In genomic region chr7:1431644-1432380, GRCh38 we compare ENCODE assay signal across 13 cellular contexts. TPM values are rescaled to one million over a fixed set of nuclear protein-coding genes. Genes with fewer than 3 reads are reported as not detected.
DNase-seq lines count a peak whose midpoint lies in the region; ATAC-seq lines count a peak whose summit lies in the region.
"Had no signal": no experiment of that assay in that cellular context is flagged by ENCODE, and none has a peak within 500 bp of the region (broad histone marks: within the 10 kb centered on the region; RNA-seq: fewer than 3 reads in every experiment).

No MANE protein-coding gene starts in this region.

- peak; percentile 20 for ATAC-seq in activated CD8-positive, alpha-beta memory T cell treated with anti-CD3 and anti-CD28 coated beads, Interleukin-2, amount 10 ng/mL, durations not matched to agents 7 days and 5 days
- peak; percentile 35 for ATAC-seq in sciatic nerve
- no peak for ATAC-seq in GM18907 (IDR thresholded peaks at IDR 0.05; ENCODE audit: unreplicated experiment)
- no peak for ATAC-seq in HG02610 (IDR thresholded peaks at IDR 0.05; ENCODE audit: unreplicated experiment)

- no peak overlapping the region for H3K27ac Mint-ChIP-seq in activated CD8-positive, alpha-beta memory T cell treated with anti-CD3 and anti-CD28 coated beads, Interleukin-2, amount 10 ng/mL, durations not matched to agents 7 days and 5 days
- H3K27ac Mint-ChIP-seq: stimulated activated naive CD8-positive, alpha-beta T cell treated with anti-CD3 and anti-CD28 coated beads, Interleukin-15, Interleukin-2, amounts not matched to agents 100 ng/mL and 50 ng/mL, for 24 hours; T-helper 2 cell treated with Interferon-gamma antibody and Interleukin-4, amounts not matched to agents 5 μg/mL and 100 μg/mL, for 36 hours had no signal

- no peaks in the 10 kb centered on the region for H3K36me3 Mint-ChIP-seq in activated CD8-positive, alpha-beta memory T cell treated with anti-CD3 and anti-CD28 coated beads, Interleukin-2, amount 10 ng/mL, durations not matched to agents 7 days and 5 days
- H3K36me3 Mint-ChIP-seq: CD8-positive, alpha-beta memory T cell had no signal

- peaks cover 2% of the 10 kb centered on the region for H3K4me1 Mint-ChIP-seq in activated CD8-positive, alpha-beta memory T cell treated with anti-CD3 and anti-CD28 coated beads, Interleukin-2, amount 10 ng/mL, durations not matched to agents 7 days and 5 days

- no peaks in the 10 kb centered on the region for H3K9me3 Mint-ChIP-seq in activated CD8-positive, alpha-beta memory T cell treated with anti-CD3 and anti-CD28 coated beads, Interleukin-2, amount 10 ng/mL, durations not matched to agents 7 days and 5 days (ENCODE audit: low read depth)
- H3K9me3 Mint-ChIP-seq: CD8-positive, alpha-beta memory T cell; stimulated activated naive CD8-positive, alpha-beta T cell treated with anti-CD3 and anti-CD28 coated beads, Interleukin-15, Interleukin-2, amounts not matched to agents 100 ng/mL and 50 ng/mL, for 24 hours; T-helper 2 cell treated with Interferon-gamma antibody and Interleukin-4, amounts not matched to agents 5 μg/mL and 100 μg/mL, for 36 hours had no signal

- H3K27me3 Mint-ChIP-seq in activated CD8-positive, alpha-beta memory T cell treated with anti-CD3 and anti-CD28 coated beads, Interleukin-2, amount 10 ng/mL, durations not matched to agents 7 days and 5 days, result peaks cover 5% of the 10 kb centered on the region

- H3K4me3 Mint-ChIP-seq in activated CD8-positive, alpha-beta memory T cell treated with anti-CD3 and anti-CD28 coated beads, Interleukin-2, amount 10 ng/mL, durations not matched to agents 7 days and 5 days, result no peak overlapping the region
- H3K4me3 Mint-ChIP-seq: stimulated activated naive CD8-positive, alpha-beta T cell treated with anti-CD3 and anti-CD28 coated beads, Interleukin-15, Interleukin-2, amounts not matched to agents 100 ng/mL and 50 ng/mL, for 24 hours; T-helper 2 cell treated with Interferon-gamma antibody and Interleukin-4, amounts not matched to agents 5 μg/mL and 100 μg/mL, for 36 hours had no signal

- intact Hi-C loops in sciatic nerve (cut with DNase I), result no loop called here

- CTCF ChIA-PET in activated CD8-positive, alpha-beta memory T cell treated with anti-CD3 and anti-CD28 coated beads, Interleukin-2, amount 10 ng/mL, durations not matched to agents 7 days and 5 days (lab: Charles Lee), result interaction anchor here (0.6 to 3.3 kb wide), 19 partner anchors 9 to 239 kb away, joined by 3 to 28 read pairs (median 5); no protein-coding TSS in a partner anchor

- DNase-seq in activated CD8-positive, alpha-beta memory T cell treated with anti-CD3 and anti-CD28 coated beads, Interleukin-2, amount 10 ng/mL, durations not matched to agents 7 days and 5 days, result no peak
- no peak for DNase-seq in activated CD8-positive, alpha-beta memory T cell treated with anti-CD3 and anti-CD28 coated beads, Interleukin-2, amount 50 U/mL, for 4 hours
- peak; percentile 87 for DNase-seq in NCI-H69 (lab: John Stamatoyannopoulos, UW)
- DNase-seq in cerebellar cortex (ENCODE audit: low spot score), result peak; percentile 36
- no peak for DNase-seq in sciatic nerve (ENCODE audit: low spot score)
- no peak for DNase-seq in activated CD4-positive, CD25-positive, alpha-beta regulatory T cell (lab: John Stamatoyannopoulos, UW)
- DNase-seq: KG1, kidney glomerular epithelial cell had no signal

RNA-seq across cellular contexts. Expression of gene MICALL2, which starts 27.5 kb away (rescaled TPM):
- total RNA-seq in activated CD8-positive, alpha-beta memory T cell treated with anti-CD3 and anti-CD28 coated beads, Interleukin-2, amount 10 ng/mL, durations not matched to agents 7 days and 5 days, result 1 to 10 TPM; 2.1 to 2.2 TPM
- total RNA-seq in sciatic nerve, result 127 TPM

Comparison
In these comparisons a context has a peak if more than half of its experiments do, and no peak if none do; other contexts are left out.
1. ATAC-seq: peak in activated CD8-positive, alpha-beta memory T cell treated with anti-CD3 and anti-CD28 coated beads, Interleukin-2, amount 10 ng/mL, durations not matched to agents 7 days and 5 days (single experiment) and sciatic nerve (single experiment); none in GM18907 (single experiment) and HG02610 (single experiment).
2. DNase-seq: peak in NCI-H69 (single experiment) and cerebellar cortex (single experiment); none in activated CD8-positive, alpha-beta memory T cell treated with anti-CD3 and anti-CD28 coated beads, Interleukin-2, amount 10 ng/mL, durations not matched to agents 7 days and 5 days (single experiment), activated CD8-positive, alpha-beta memory T cell treated with anti-CD3 and anti-CD28 coated beads, Interleukin-2, amount 50 U/mL, for 4 hours (single experiment), sciatic nerve (single experiment) and activated CD4-positive, CD25-positive, alpha-beta regulatory T cell (0 of 4).
3. RNA of gene MICALL2, which starts 27.5 kb away (total RNA-seq): 127 TPM in sciatic nerve (single experiment); 2.1 to 2.2 TPM in activated CD8-positive, alpha-beta memory T cell treated with anti-CD3 and anti-CD28 coated beads, Interleukin-2, amount 10 ng/mL, durations not matched to agents 7 days and 5 days; every median in the first group is over 10 times any median in the second.